Comparison of ENCODE assay signal across 9 cellular contexts in genomic region chr14:55123101-55123500, GRCh38. TPM values are rescaled to one million over a fixed set of nuclear protein-coding genes. Genes with fewer than 3 reads are reported as not detected.
DNase-seq lines count a peak whose midpoint lies in the region; TF ChIP-seq lines count a peak whose summit lies in the region.
"Had no signal": no experiment of that assay in that cellular context is flagged by ENCODE, and none has a peak within 500 bp of the region (broad histone marks: within the 10 kb centered on the region; RNA-seq: fewer than 3 reads in every experiment).

No MANE protein-coding gene starts in this region.

- H3K4me1 ChIP-seq in transverse colon, result peaks cover 22 to 97% (median 64%) of the 10 kb centered on the region in 4 donors

- TF ChIP-seq CTCF in transverse colon (IDR thresholded peaks at IDR 0.05), result no peak

- no peaks in the 10 kb centered on the region for H3K36me3 ChIP-seq in transverse colon
- H3K36me3 ChIP-seq: BE2C had no signal

- no peaks in the 10 kb centered on the region for H3K27me3 ChIP-seq in transverse colon
- H3K27me3 ChIP-seq: BE2C had no signal

- TF ChIP-seq POLR2A in transverse colon (IDR thresholded peaks at IDR 0.05), result no peak

- DNase-seq in NCI-H748 (lab: John Stamatoyannopoulos, UW; ENCODE audit: unreplicated experiment), result peak; percentile 23
- DNase-seq in NCI-H748 treated with DMSO at 0.1 percent for 48 hours (lab: John Stamatoyannopoulos, UW), result no peak
- peak; percentile 55 for DNase-seq in brain pericyte (ENCODE audit: low read depth, low spot score)
- DNase-seq in kidney tubule cell (ENCODE audit: low spot score), result peak; percentile 85
- DNase-seq in transverse colon, result no peak
- no peak for DNase-seq in foreskin melanocyte
- DNase-seq in HuH-7 (ENCODE audit: low spot score), result no peak
- DNase-seq in NCI-H1092 treated with DMSO at 0.1 percent for 48 hours (lab: John Stamatoyannopoulos, UW), result no peak

- H3K4me3 ChIP-seq in transverse colon, result no peak overlapping the region

- H3K9me3 ChIP-seq in transverse colon, result no peaks in the 10 kb centered on the region
- H3K9me3 ChIP-seq: BE2C had no signal

- in situ Hi-C loops in transverse colon (cut with MboI; ENCODE audit: low pct_ligation_motif_present in 1 of 4, low pct_unique_long_range_greater_than_20kb in 1 of 4, low sequenced_read_pairs in 3 of 4), result no loop called here

- peak overlapping the region; percentile 93 to 99 (median 98) for H3K27ac ChIP-seq in transverse colon

- 77% methylated on average over 8 of the region's 8 CpGs; no CpG with 5 or more reads in 1 of the 2 donors for WGBS in transverse colon (ENCODE audit: low coverage in 1 of 2), 2 donors

- intact Hi-C loops in transverse colon (cut with DNase I; ENCODE audit: low total_unique reads), result no loop called here

- TF ChIP-seq EP300 in transverse colon (IDR thresholded peaks at IDR 0.05; ENCODE audit: low read depth), result no peak

RNA-seq across cellular contexts. Expression of gene LGALS3, which starts 6.0 kb away (rescaled TPM):
- 1,000 to 10,000 TPM in 3 of 4 donors, 100 to 1,000 TPM in 1; 388 to 2,805 (median 1,702) TPM for total RNA-seq in transverse colon

Comparison
In these comparisons a context has a peak if more than half of its experiments do, and no peak if none do; other contexts are left out.
1. DNase-seq: peak in NCI-H748 (single experiment), brain pericyte (single experiment) and kidney tubule cell (single experiment); none in NCI-H748 treated with DMSO at 0.1 percent for 48 hours (single experiment), transverse colon (single experiment), foreskin melanocyte (single experiment), HuH-7 (single experiment) and NCI-H1092 treated with DMSO at 0.1 percent for 48 hours (single experiment).